Comparison of ENCODE assay signal across 20 cellular contexts in genomic region chr13:46523972-46524737, GRCh38. TPM values are rescaled to one million over a fixed set of nuclear protein-coding genes. Genes with fewer than 3 reads are reported as not detected.
DNase-seq lines count a peak whose midpoint lies in the region; ATAC-seq and TF ChIP-seq lines count a peak whose summit lies in the region.
"Had no signal": no experiment of that assay in that cellular context is flagged by ENCODE, and none has a peak within 500 bp of the region (broad histone marks: within the 10 kb centered on the region; RNA-seq: fewer than 3 reads in every experiment).

No MANE protein-coding gene starts in this region.

- H3K9me3 ChIP-seq in neuronal stem cell (replicated peaks in 1 of 2; ENCODE audit: control insufficient read depth in 2 of 2, insufficient read depth in 1 of 2, low read depth in 1 of 2, low read length in 2 of 2) (peaks cover 2% of the 10 kb centered on the region in 2 donors), ascending aorta (no peaks in the 10 kb centered on the region)
- H3K9me3 ChIP-seq: neutrophil had no signal

- H2AK5ac ChIP-seq in neuronal stem cell (ENCODE audit: low read depth, low read length), result no peak overlapping the region

- DNase-seq in Ammon's horn (ENCODE audit: low spot score) (peak; percentile 54), dermis blood vessel endothelial cell (peak; percentile 62), left ventricle myocardium superior (no peak), neuronal stem cell (ENCODE audit: low spot score) (no peak), NCI-H2107 (lab: John Stamatoyannopoulos, UW) (no peak), ascending aorta (ENCODE audit: low spot score in 2 of 2) (no peak)
- DNase-seq in activated CD8-positive, alpha-beta memory T cell treated with anti-CD3 and anti-CD28 coated beads for 24 hours, result no peak
- DNase-seq: activated CD4-positive, alpha-beta T cell treated with anti-CD3 and anti-CD28 coated beads, Interleukin-2, amount 50 U/mL, for 4 hours; activated naive CD8-positive, alpha-beta T cell treated with anti-CD3 and anti-CD28 coated beads, Interleukin-2, amount 50 U/mL, for 24 hours; COR-L47; erythroblast; GDM1; mammary epithelial cell; NCI-H2029 treated with DMSO at 0.1 percent for 48 hours; NCI-H526 treated with DMSO at 0.1 percent for 48 hours; small intestine; upper lobe of left lung had no signal

- H4K8ac ChIP-seq in neuronal stem cell (ENCODE audit: low read depth, low read length), result no peak overlapping the region

- H3K36me3 ChIP-seq in neuronal stem cell (replicated peaks in 1 of 2; ENCODE audit: control insufficient read depth in 2 of 2, insufficient read depth in 2 of 2, low read length in 2 of 2) (no peaks in the 10 kb centered on the region), ascending aorta (no peaks in the 10 kb centered on the region)
- H3K36me3 ChIP-seq: neutrophil, upper lobe of left lung had no signal

- no peak overlapping the region for H3K27ac ChIP-seq in neuronal stem cell (replicated peaks; ENCODE audit: low read length)
- no peak overlapping the region for H3K27ac ChIP-seq in ascending aorta
- H3K27ac ChIP-seq: neutrophil, upper lobe of left lung had no signal

- no peak overlapping the region for H2BK5ac ChIP-seq in neuronal stem cell (ENCODE audit: low read length)

- H3K27me3 ChIP-seq in neuronal stem cell (ENCODE audit: control insufficient read depth in 3 of 3, insufficient read depth in 3 of 3, low read depth in 1 of 3, low read length in 3 of 3) (no peaks in the 10 kb centered on the region), ascending aorta (no peaks in the 10 kb centered on the region)
- H3K27me3 ChIP-seq: neutrophil, upper lobe of left lung had no signal

- H3K4me3 ChIP-seq in neuronal stem cell (ENCODE audit: low read length in 2 of 2) (no peak overlapping the region), ascending aorta (no peak overlapping the region)
- H3K4me3 ChIP-seq: upper lobe of left lung had no signal

- H4K91ac ChIP-seq in neuronal stem cell (ENCODE audit: low read depth, low read length, poor library complexity), result no peak overlapping the region

- no peak overlapping the region for H3K18ac ChIP-seq in neuronal stem cell (ENCODE audit: low read length)

- intact Hi-C loops in left ventricle myocardium superior (cut with micrococcal nuclease), result no loop called here
- intact Hi-C loops in ascending aorta (cut with DNase I), result no loop called here

- WGBS in neuronal stem cell (ENCODE audit: extremely low coverage in 2 of 2, insufficient read length in 2 of 2, insufficient replicate concordance in 1 of 2), 2 donors, result no CpG with 5 or more reads among the region's 2 CpGs

- peak overlapping the region; percentile 36 for H2AFZ ChIP-seq in neuronal stem cell (ENCODE audit: low read length)

- no peak overlapping the region for H2BK120ac ChIP-seq in neuronal stem cell (ENCODE audit: low read depth, low read length)

- no peak overlapping the region for H3K9ac ChIP-seq in neuronal stem cell (ENCODE audit: low read depth, low read length, poor library complexity)

- H3K14ac ChIP-seq in neuronal stem cell (ENCODE audit: low read length), result no peak overlapping the region

- H3K4me1 ChIP-seq in neuronal stem cell (ENCODE audit: control insufficient read depth in 2 of 2, insufficient read depth in 1 of 2, low read depth in 1 of 2, low read length in 2 of 2), result peaks cover 2 to 23% of the 10 kb centered on the region in 2 donors
- no peaks in the 10 kb centered on the region for H3K4me1 ChIP-seq in ascending aorta
- H3K4me1 ChIP-seq: upper lobe of left lung had no signal

- ATAC-seq in left ventricle myocardium superior (peak; percentile 94), GM21529 (IDR thresholded peaks at IDR 0.05; ENCODE audit: unreplicated experiment) (no peak)
- ATAC-seq: activated naive CD8-positive, alpha-beta T cell treated with anti-CD3 and anti-CD28 coated beads, Interleukin-2, amount 50 U/mL, for 24 hours; HCT116 had no signal

- H2BK12ac ChIP-seq in neuronal stem cell (ENCODE audit: low read length), result no peak overlapping the region

- no peak for TF ChIP-seq CTCF in ascending aorta (IDR thresholded peaks at IDR 0.05)

- no peak overlapping the region for H2BK15ac ChIP-seq in neuronal stem cell (ENCODE audit: low read length)

- no peak overlapping the region for H3K4me2 ChIP-seq in neuronal stem cell (ENCODE audit: insufficient read depth, low read length, poor library complexity, severe bottlenecking)

- H3K4ac ChIP-seq in neuronal stem cell (ENCODE audit: low read length), result no peak overlapping the region

- no peaks in the 10 kb centered on the region for H3K79me1 ChIP-seq in neuronal stem cell (ENCODE audit: low read depth, low read length)

- no peak overlapping the region for H3K23ac ChIP-seq in neuronal stem cell (ENCODE audit: low read depth, low read length, poor library complexity)

RNA-seq across cellular contexts. Expression of gene LRCH1, which starts 28.8 kb away (rescaled TPM):
- total RNA-seq in dermis blood vessel endothelial cell (21.8 and 25.7 TPM in 2 replicates), left ventricle myocardium superior (12.5 TPM), ascending aorta (45.4 TPM)
- 2.3 TPM for polyA plus RNA-seq in neuronal stem cell (2013, experiment 1 of 2)
- 2.6 TPM for polyA plus RNA-seq in neuronal stem cell (2013, experiment 2 of 2)

Comparison
In these comparisons a context has a peak if more than half of its experiments do, and no peak if none do; other contexts are left out.
1. DNase-seq: peak in Ammon's horn (single experiment) and dermis blood vessel endothelial cell (single experiment); none in left ventricle myocardium superior (single experiment), neuronal stem cell (single experiment), NCI-H2107 (single experiment), activated CD8-positive, alpha-beta memory T cell treated with anti-CD3 and anti-CD28 coated beads for 24 hours (single experiment) and ascending aorta (0 of 2).